ENCODE assay signal across 20 cellular contexts in the genomic region with DNA sequence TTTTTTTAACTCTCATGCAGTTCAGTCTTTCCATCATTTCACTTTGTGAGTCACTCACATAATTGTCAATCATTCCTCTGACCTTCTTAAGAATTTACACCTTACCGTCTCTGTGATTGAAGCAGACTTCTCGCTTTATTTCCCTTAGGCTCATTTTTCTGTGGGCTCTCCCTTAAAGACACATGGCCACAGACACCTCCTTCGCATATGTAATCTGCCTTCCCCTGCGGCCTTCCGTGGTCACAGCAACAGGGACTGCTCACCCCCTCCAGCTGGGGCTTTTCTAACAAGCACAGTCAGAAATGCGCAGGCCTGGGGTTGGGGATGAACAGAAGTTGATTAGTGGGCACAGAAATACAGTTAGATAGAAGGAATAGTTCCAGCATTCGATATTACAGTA. TPM values are rescaled to one million over a fixed set of nuclear protein-coding genes. Genes with fewer than 3 reads are reported as not detected.
DNase-seq lines count a peak whose midpoint lies in the region; ATAC-seq and TF ChIP-seq lines count a peak whose summit lies in the region.
"Had no signal": no experiment of that assay in that cellular context is flagged by ENCODE, and none has a peak within 500 bp of the region (broad histone marks: within the 10 kb centered on the region; RNA-seq: fewer than 3 reads in every experiment).

No MANE protein-coding gene starts in this region.

- H3K9me3 Mint-ChIP-seq in activated CD8-positive, alpha-beta T cell treated with anti-CD3 and anti-CD28 coated beads for 36 hours, result no peaks in the 10 kb centered on the region
- H3K9me3 Mint-ChIP-seq in activated CD8-positive, alpha-beta T cell treated with anti-CD3 and anti-CD28 coated beads, Interleukin-2, amount 10 ng/mL, durations not matched to agents 7 days and 5 days (ENCODE audit: insufficient read depth), result no peaks in the 10 kb centered on the region
- no peaks in the 10 kb centered on the region for H3K9me3 Mint-ChIP-seq in activated naive CD8-positive, alpha-beta T cell (ENCODE audit: low read depth)
- H3K9me3 Mint-ChIP-seq in mesothelial cell of epicardium, result no peaks in the 10 kb centered on the region
- H3K9me3 Mint-ChIP-seq in stimulated activated effector memory CD8-positive, alpha-beta T cell treated with anti-CD3 and anti-CD28 coated beads, Interleukin-12 subunit alpha, Interleukin-12 subunit beta, amount 100 ng/mL, for 72 hours, result no peaks in the 10 kb centered on the region
- H3K9me3 Mint-ChIP-seq: naive B cell had no signal

- intact Hi-C loops in activated CD8-positive, alpha-beta T cell treated with anti-CD3 and anti-CD28 coated beads for 36 hours (cut with micrococcal nuclease), result no loop called here

- peaks cover 12% of the 10 kb centered on the region for H3K36me3 Mint-ChIP-seq in activated CD8-positive, alpha-beta T cell treated with anti-CD3 and anti-CD28 coated beads for 36 hours (ENCODE audit: low read depth)
- H3K36me3 Mint-ChIP-seq in activated CD8-positive, alpha-beta T cell treated with anti-CD3 and anti-CD28 coated beads, Interleukin-2, amount 10 ng/mL, durations not matched to agents 7 days and 5 days (ENCODE audit: low read depth), result peaks cover 11% of the 10 kb centered on the region
- peaks cover 4% of the 10 kb centered on the region for H3K36me3 Mint-ChIP-seq in activated naive CD8-positive, alpha-beta T cell
- H3K36me3 Mint-ChIP-seq in mesothelial cell of epicardium, result peaks cover 15% of the 10 kb centered on the region
- peaks cover 54% of the 10 kb centered on the region for H3K36me3 Mint-ChIP-seq in stimulated activated effector memory CD8-positive, alpha-beta T cell treated with anti-CD3 and anti-CD28 coated beads, Interleukin-12 subunit alpha, Interleukin-12 subunit beta, amount 100 ng/mL, for 72 hours

- POLR2A ChIA-PET in activated CD8-positive, alpha-beta T cell treated with anti-CD3 and anti-CD28 coated beads for 36 hours (lab: Charles Lee), result interaction anchor here (0.6 kb wide), 1 partner anchor 149 kb away, joined by 3 read pairs; no protein-coding TSS in a partner anchor
- POLR2A ChIA-PET in activated CD8-positive, alpha-beta T cell treated with anti-CD3 and anti-CD28 coated beads, Interleukin-2, amount 10 ng/mL, durations not matched to agents 7 days and 5 days (lab: Charles Lee), result no interaction called here

- H3K4me1 Mint-ChIP-seq in activated CD8-positive, alpha-beta T cell treated with anti-CD3 and anti-CD28 coated beads for 36 hours (ENCODE audit: low read depth), result peaks cover 12% of the 10 kb centered on the region
- H3K4me1 Mint-ChIP-seq in activated CD8-positive, alpha-beta T cell treated with anti-CD3 and anti-CD28 coated beads, Interleukin-2, amount 10 ng/mL, durations not matched to agents 7 days and 5 days (ENCODE audit: low read depth), result no peaks in the 10 kb centered on the region
- peaks cover 5% of the 10 kb centered on the region for H3K4me1 Mint-ChIP-seq in activated naive CD8-positive, alpha-beta T cell (ENCODE audit: low read depth)
- H3K4me1 Mint-ChIP-seq in mesothelial cell of epicardium, result peaks cover 6% of the 10 kb centered on the region
- no peaks in the 10 kb centered on the region for H3K4me1 Mint-ChIP-seq in stimulated activated effector memory CD8-positive, alpha-beta T cell treated with anti-CD3 and anti-CD28 coated beads, Interleukin-12 subunit alpha, Interleukin-12 subunit beta, amount 100 ng/mL, for 72 hours
- H3K4me1 Mint-ChIP-seq: naive B cell had no signal

- TF ChIP-seq CTCF in activated CD8-positive, alpha-beta T cell treated with anti-CD3 and anti-CD28 coated beads for 36 hours (IDR thresholded peaks at IDR 0.05), result no peak
- no peak for TF ChIP-seq CTCF in mesothelial cell of epicardium (IDR thresholded peaks at IDR 0.05; ENCODE audit: unreplicated experiment)

- CTCF ChIA-PET in activated CD8-positive, alpha-beta T cell treated with anti-CD3 and anti-CD28 coated beads for 36 hours (lab: Charles Lee), result no interaction called here
- CTCF ChIA-PET in activated CD8-positive, alpha-beta T cell treated with anti-CD3 and anti-CD28 coated beads, Interleukin-2, amount 10 ng/mL, durations not matched to agents 7 days and 5 days (lab: Charles Lee), result interaction anchor here (1.5 kb wide), 1 partner anchor 131 kb away, joined by 3 read pairs; no protein-coding TSS in a partner anchor

- H3K27ac Mint-ChIP-seq in activated CD8-positive, alpha-beta T cell treated with anti-CD3 and anti-CD28 coated beads for 36 hours, result peak overlapping the region; percentile 18
- no peak overlapping the region for H3K27ac Mint-ChIP-seq in activated CD8-positive, alpha-beta T cell treated with anti-CD3 and anti-CD28 coated beads, Interleukin-2, amount 10 ng/mL, durations not matched to agents 7 days and 5 days
- peak overlapping the region; percentile 47 for H3K27ac Mint-ChIP-seq in activated naive CD8-positive, alpha-beta T cell
- peak overlapping the region; percentile 63 for H3K27ac Mint-ChIP-seq in mesothelial cell of epicardium
- peak overlapping the region; percentile 2 for H3K27ac Mint-ChIP-seq in stimulated activated effector memory CD8-positive, alpha-beta T cell treated with anti-CD3 and anti-CD28 coated beads, Interleukin-12 subunit alpha, Interleukin-12 subunit beta, amount 100 ng/mL, for 72 hours

- H3K27me3 Mint-ChIP-seq in activated CD8-positive, alpha-beta T cell treated with anti-CD3 and anti-CD28 coated beads for 36 hours, result no peaks in the 10 kb centered on the region
- H3K27me3 Mint-ChIP-seq in activated CD8-positive, alpha-beta T cell treated with anti-CD3 and anti-CD28 coated beads, Interleukin-2, amount 10 ng/mL, durations not matched to agents 7 days and 5 days (ENCODE audit: low read depth), result no peaks in the 10 kb centered on the region
- no peaks in the 10 kb centered on the region for H3K27me3 Mint-ChIP-seq in activated naive CD8-positive, alpha-beta T cell
- H3K27me3 Mint-ChIP-seq in mesothelial cell of epicardium (ENCODE audit: low read depth), result no peaks in the 10 kb centered on the region
- H3K27me3 Mint-ChIP-seq: naive B cell had no signal

- DNase-seq in activated CD8-positive, alpha-beta T cell treated with anti-CD3 and anti-CD28 coated beads for 36 hours, result peak; percentile 69
- DNase-seq in activated CD8-positive, alpha-beta T cell treated with anti-CD3 and anti-CD28 coated beads, Interleukin-2, amount 10 ng/mL, durations not matched to agents 7 days and 5 days, result no peak
- no peak for DNase-seq in mesothelial cell of epicardium (ENCODE audit: low spot score in 2 of 2, unreplicated experiment in 2 of 2)
- DNase-seq in stimulated activated effector memory CD8-positive, alpha-beta T cell treated with anti-CD3 and anti-CD28 coated beads, Interleukin-12 subunit alpha, Interleukin-12 subunit beta, amount 100 ng/mL, for 72 hours (ENCODE audit: low spot score in 2 of 2), result no peak
- DNase-seq in GOT3 (lab: John Stamatoyannopoulos, UW), result no peak
- DNase-seq: activated CD4-positive, CD25-positive, alpha-beta regulatory T cell treated with anti-CD3 and anti-CD28 coated beads, Interleukin-2, amount 50 U/mL, for 72 hours; anterior cingulate cortex; DMS 273 treated with DMSO at 0.1 percent for 48 hours; foreskin melanocyte; left ventricle myocardium superior; MV-4-11; naive B cell; NCI-H2081 treated with DMSO at 0.1 percent for 48 hours; NCI-H526; SHP77 treated with DMSO at 0.1 percent for 48 hours; T-helper 2 cell; thyroid gland had no signal

- H3K4me3 Mint-ChIP-seq in activated CD8-positive, alpha-beta T cell treated with anti-CD3 and anti-CD28 coated beads for 36 hours, result no peak overlapping the region
- H3K4me3 Mint-ChIP-seq in activated CD8-positive, alpha-beta T cell treated with anti-CD3 and anti-CD28 coated beads, Interleukin-2, amount 10 ng/mL, durations not matched to agents 7 days and 5 days, result no peak overlapping the region
- no peak overlapping the region for H3K4me3 Mint-ChIP-seq in activated naive CD8-positive, alpha-beta T cell
- no peak overlapping the region for H3K4me3 Mint-ChIP-seq in mesothelial cell of epicardium
- H3K4me3 Mint-ChIP-seq in stimulated activated effector memory CD8-positive, alpha-beta T cell treated with anti-CD3 and anti-CD28 coated beads, Interleukin-12 subunit alpha, Interleukin-12 subunit beta, amount 100 ng/mL, for 72 hours, result no peak overlapping the region
- H3K4me3 Mint-ChIP-seq: naive B cell had no signal

- ATAC-seq in activated CD8-positive, alpha-beta T cell treated with anti-CD3 and anti-CD28 coated beads for 36 hours, result peak; percentile 83
- no peak for ATAC-seq in activated CD8-positive, alpha-beta T cell treated with anti-CD3 and anti-CD28 coated beads, Interleukin-2, amount 10 ng/mL, durations not matched to agents 7 days and 5 days
- peak; percentile 37 for ATAC-seq in stimulated activated effector memory CD8-positive, alpha-beta T cell treated with anti-CD3 and anti-CD28 coated beads, Interleukin-12 subunit alpha, Interleukin-12 subunit beta, amount 100 ng/mL, for 72 hours
- ATAC-seq in HG03196 (IDR thresholded peaks at IDR 0.05; ENCODE audit: unreplicated experiment), result no peak
- no peak for ATAC-seq in HG03097 (IDR thresholded peaks at IDR 0.05; ENCODE audit: low FRiP score, unreplicated experiment)
- ATAC-seq: left ventricle myocardium superior had no signal

RNA-seq across cellular contexts. Expression of a gene that starts 23.0 kb away (rescaled TPM):
- 10 to 100 TPM; 46.3 to 46.8 TPM for total RNA-seq in activated CD8-positive, alpha-beta T cell treated with anti-CD3 and anti-CD28 coated beads for 36 hours
- total RNA-seq in activated CD8-positive, alpha-beta T cell treated with anti-CD3 and anti-CD28 coated beads, Interleukin-2, amount 10 ng/mL, durations not matched to agents 7 days and 5 days, result 10 to 100 TPM; 34.5 to 36.8 TPM
- 46.7 to 52.9 TPM (median 47.5 TPM) in 3 replicates for total RNA-seq in mesothelial cell of epicardium

RNA-seq across cellular contexts. Expression of a gene that starts 56.5 kb away (rescaled TPM):
- 1 to 10 TPM; 8.3 to 9.0 TPM for total RNA-seq in activated CD8-positive, alpha-beta T cell treated with anti-CD3 and anti-CD28 coated beads for 36 hours
- total RNA-seq in activated CD8-positive, alpha-beta T cell treated with anti-CD3 and anti-CD28 coated beads, Interleukin-2, amount 10 ng/mL, durations not matched to agents 7 days and 5 days, result 10 to 100 TPM; 16.0 to 17.3 TPM
- 20.4 to 21.2 TPM (median 20.7 TPM) in 3 replicates for total RNA-seq in mesothelial cell of epicardium

Comparison
In these comparisons a context has a peak if more than half of its experiments do, and no peak if none do; other contexts are left out.
1. ATAC-seq: peak in activated CD8-positive, alpha-beta T cell treated with anti-CD3 and anti-CD28 coated beads for 36 hours (single experiment) and stimulated activated effector memory CD8-positive, alpha-beta T cell treated with anti-CD3 and anti-CD28 coated beads, Interleukin-12 subunit alpha, Interleukin-12 subunit beta, amount 100 ng/mL, for 72 hours (single experiment); none in activated CD8-positive, alpha-beta T cell treated with anti-CD3 and anti-CD28 coated beads, Interleukin-2, amount 10 ng/mL, durations not matched to agents 7 days and 5 days (single experiment), HG03196 (single experiment) and HG03097 (single experiment).